In the genomic region with DNA sequence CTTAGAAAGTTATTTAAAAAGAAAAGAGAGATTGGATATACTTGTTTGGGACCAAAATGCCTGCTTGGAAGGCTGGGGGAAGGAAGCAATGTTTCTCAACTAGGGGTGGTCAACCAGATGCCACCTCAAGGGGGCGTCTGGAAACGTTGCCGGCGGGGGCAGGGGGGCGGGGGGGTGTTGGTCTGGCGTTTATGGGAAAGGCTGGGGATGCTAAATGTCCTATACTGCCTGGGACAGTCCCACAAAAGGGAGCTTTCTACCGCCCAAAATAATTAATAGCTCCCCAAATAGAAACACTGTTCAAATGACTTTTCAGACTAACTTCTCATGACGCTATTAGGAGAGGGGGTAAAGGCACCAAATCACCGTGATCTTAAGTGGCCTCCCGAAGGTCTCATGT, we compare ENCODE assay signal across 8 cellular contexts. TPM values are rescaled to one million over a fixed set of nuclear protein-coding genes. Genes with fewer than 3 reads are reported as not detected.
DNase-seq lines count a peak whose midpoint lies in the region; ATAC-seq, FAIRE-seq and TF ChIP-seq lines count a peak whose summit lies in the region.

No MANE protein-coding gene starts in this region.

- POLR2A ChIA-PET in BJ (lab: Charles Lee) = interaction anchor here (0.7 kb wide), 1 partner anchor 10 kb away, joined by 3 read pairs; no protein-coding TSS in a partner anchor
- POLR2A ChIA-PET in activated CD8-positive, alpha-beta T cell treated with anti-CD3 and anti-CD28 coated beads for 36 hours (lab: Charles Lee) = interaction anchor here (0.6 to 11.7 kb wide), 4 partner anchors 13 to 359 kb away, joined by 3 to 128 read pairs (median 3); no protein-coding TSS in a partner anchor

- H3K4me3 Mint-ChIP-seq in activated CD8-positive, alpha-beta T cell treated with anti-CD3 and anti-CD28 coated beads for 36 hours = peak overlapping the region; percentile 66

- peaks cover 58% of the 10 kb centered on the region for H3K36me3 Mint-ChIP-seq in activated CD8-positive, alpha-beta T cell treated with anti-CD3 and anti-CD28 coated beads for 36 hours (ENCODE audit: low read depth)

- no peaks in the 10 kb centered on the region for H3K27me3 ChIP-seq in BJ (ENCODE audit: control insufficient read depth, insufficient read depth, low read length)

- peak overlapping the region; percentile 51 for H3K27ac Mint-ChIP-seq in activated CD8-positive, alpha-beta T cell treated with anti-CD3 and anti-CD28 coated beads for 36 hours

- H3K36me3 ChIP-seq in BJ (ENCODE audit: control insufficient read depth, insufficient read depth, low read length) = peaks cover 30% of the 10 kb centered on the region

- H3K9me3 Mint-ChIP-seq in activated CD8-positive, alpha-beta T cell treated with anti-CD3 and anti-CD28 coated beads for 36 hours = no peaks in the 10 kb centered on the region

- CTCF ChIA-PET in BJ (lab: Yijun Ruan, JAX) = interaction anchor here (0.7 to 3.0 kb wide), 7 partner anchors 8 to 102 kb away, joined by 3 to 10 read pairs (median 4); no protein-coding TSS in a partner anchor
- CTCF ChIA-PET in activated CD8-positive, alpha-beta T cell treated with anti-CD3 and anti-CD28 coated beads for 36 hours (lab: Charles Lee) = interaction anchor here (0.8 to 12.7 kb wide), 9 partner anchors 8 to 166 kb away, joined by 3 to 116 read pairs (median 4); no protein-coding TSS in a partner anchor

- no peak for ATAC-seq in activated CD8-positive, alpha-beta T cell treated with anti-CD3 and anti-CD28 coated beads for 36 hours
- no peak for ATAC-seq in sciatic nerve
- ATAC-seq in esophagus mucosa = no peak
- no peak for ATAC-seq in Right ventricle myocardium inferior

- no peak overlapping the region for H3K4me3 ChIP-seq in BJ (ENCODE audit: low read depth, low read length)

- DNase-seq in BJ (ENCODE audit: low read depth) (no peak), GM18507 (ENCODE audit: extremely low spot score, insufficient read length, low read depth) (no peak), islet precursor cell (peak; percentile 66), sciatic nerve (ENCODE audit: low spot score) (no peak), DMS153 (lab: John Stamatoyannopoulos, UW) (no peak), Right ventricle myocardium inferior (ENCODE audit: missing footprints) (no peak)
- peak; percentile 32 for DNase-seq in activated CD8-positive, alpha-beta T cell treated with anti-CD3 and anti-CD28 coated beads for 36 hours

- FAIRE-seq in GM18507 (lab: Jason Lieb, UNC) = peak; percentile 15

- peak; percentile 66 for TF ChIP-seq CTCF in BJ (IDR thresholded peaks at IDR 0.05; ENCODE audit: insufficient read depth, low read depth, low read length)
- TF ChIP-seq CTCF in activated CD8-positive, alpha-beta T cell treated with anti-CD3 and anti-CD28 coated beads for 36 hours (IDR thresholded peaks at IDR 0.05) = peak; percentile 63

- H3K4me1 Mint-ChIP-seq in activated CD8-positive, alpha-beta T cell treated with anti-CD3 and anti-CD28 coated beads for 36 hours (ENCODE audit: low read depth) = peaks cover 65% of the 10 kb centered on the region

- H3K27me3 Mint-ChIP-seq in activated CD8-positive, alpha-beta T cell treated with anti-CD3 and anti-CD28 coated beads for 36 hours = peaks cover 2% of the 10 kb centered on the region

- intact Hi-C loops in activated CD8-positive, alpha-beta T cell treated with anti-CD3 and anti-CD28 coated beads for 36 hours (cut with micrococcal nuclease) = no loop called here
- intact Hi-C loops in sciatic nerve (cut with DNase I) = no loop called here
- intact Hi-C loops in Right ventricle myocardium inferior (cut with DNase I) = no loop called here

RNA-seq across cellular contexts. Expression of a gene that starts 2.2 kb away (rescaled TPM):
- 13.9 and 17.6 TPM in 2 replicates for polyA plus RNA-seq in BJ (2011; rRNA removed)
- 21.4 and 22.4 TPM in 2 replicates for polyA minus RNA-seq in BJ (2011; rRNA and poly(A)+ RNA removed)
- 100 to 1,000 TPM; 101 to 106 TPM for total RNA-seq in activated CD8-positive, alpha-beta T cell treated with anti-CD3 and anti-CD28 coated beads for 36 hours
- total RNA-seq in sciatic nerve (64.3 TPM), esophagus mucosa (34.6 TPM), Right ventricle myocardium inferior (39.7 TPM)

Comparison
In these comparisons a context has a peak if more than half of its experiments do, and no peak if none do; other contexts are left out.
1. DNase-seq: peak in activated CD8-positive, alpha-beta T cell treated with anti-CD3 and anti-CD28 coated beads for 36 hours (single experiment) and islet precursor cell (single experiment); none in BJ (single experiment), GM18507 (single experiment), sciatic nerve (single experiment), DMS153 (single experiment) and Right ventricle myocardium inferior (single experiment).